8 cellular contexts compared by ENCODE assay signal in the genomic region with DNA sequence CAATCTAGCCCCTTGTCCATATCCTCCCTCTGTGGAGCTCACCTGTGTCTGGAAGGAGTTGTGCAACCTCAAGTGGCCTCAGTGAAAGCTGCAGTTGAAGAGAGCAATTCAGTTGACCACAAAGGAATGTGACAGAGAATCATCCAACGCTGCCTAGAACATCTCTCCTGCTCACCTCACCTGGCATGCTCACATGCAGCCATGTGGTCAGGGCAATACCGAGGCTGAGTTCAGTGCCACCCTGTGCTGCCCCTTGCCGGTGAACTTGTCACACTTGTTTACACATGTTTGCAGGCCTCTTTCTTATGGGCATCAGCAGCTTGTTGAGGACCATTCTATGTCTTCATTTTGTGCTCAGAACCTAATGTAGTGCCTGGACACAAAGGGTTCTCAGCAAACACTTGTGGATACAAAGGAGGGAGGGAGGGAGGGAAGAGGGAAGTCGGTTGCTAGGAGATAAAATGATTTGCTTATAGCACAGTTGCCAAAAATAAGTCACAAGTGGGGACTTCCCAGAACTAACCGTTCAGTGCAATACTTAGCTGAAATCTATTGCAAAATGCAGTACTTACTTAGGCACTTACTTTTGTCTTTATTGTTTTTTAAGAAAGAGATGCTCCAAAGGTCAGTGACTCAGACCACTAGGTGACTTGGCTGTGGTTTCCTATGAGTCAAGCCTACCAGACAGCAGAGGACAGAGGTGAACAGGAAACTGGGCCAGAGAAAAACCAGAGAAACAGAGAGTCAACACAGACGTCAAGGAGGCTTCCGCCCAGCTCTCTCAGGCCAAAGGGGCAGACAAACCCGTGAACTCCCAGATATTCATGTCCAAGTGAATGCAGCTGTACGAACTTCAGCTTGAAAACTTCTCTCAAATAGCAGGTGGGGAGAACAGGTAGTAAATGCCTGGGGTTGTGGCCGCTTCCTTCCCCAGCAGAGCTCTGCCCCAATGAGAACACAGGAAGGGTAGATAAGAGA.
DNase-seq lines count a peak whose midpoint lies in the region; ATAC-seq and TF ChIP-seq lines count a peak whose summit lies in the region.

No MANE protein-coding gene starts in this region.

- no peaks in the 10 kb centered on the region for H3K27me3 ChIP-seq in ACC112 (ENCODE audit: insufficient read depth, low read length)
- no peaks in the 10 kb centered on the region for H3K27me3 ChIP-seq in skeletal muscle satellite cell (ENCODE audit: control insufficient read depth, insufficient read depth, low read length)
- H3K27me3 ChIP-seq in CD4-positive, alpha-beta T cell (ENCODE audit: control insufficient read depth, insufficient read depth, low read length): no peaks in the 10 kb centered on the region

- H3K4me2 ChIP-seq in skeletal muscle satellite cell (ENCODE audit: low read length): peak overlapping the region; percentile 59

- peak; percentile 96 for ATAC-seq in HG02840 (IDR thresholded peaks at IDR 0.05; ENCODE audit: low FRiP score, unreplicated experiment)
- peak; percentile 90 to 91 for ATAC-seq in activated T-cell treated with anti-CD3 and anti-CD28 coated beads, Interleukin-2, amount 50 U/mL, for 72 hours (replicated peaks in 1 of 2)
- ATAC-seq in left cardiac atrium: peak; percentile 83 to 98
- no peak for ATAC-seq in CD4-positive, alpha-beta T cell (ENCODE audit: poor library complexity)

- CTCF ChIA-PET in CD4-positive, alpha-beta T cell (lab: Charles Lee): no interaction called here

- peak overlapping the region; percentile 36 for H3K27ac Mint-ChIP-seq in activated T-cell treated with anti-CD3 and anti-CD28 coated beads, Interleukin-2, amount 50 U/mL, for 72 hours
- no peak overlapping the region for H3K27ac Mint-ChIP-seq in CD4-positive, alpha-beta T cell

- no peak overlapping the region for H2AFZ ChIP-seq in ACC112 (ENCODE audit: low read length, unreplicated experiment)

- H3K36me3 ChIP-seq in ACC112 (ENCODE audit: insufficient read depth, low read length): no peaks in the 10 kb centered on the region
- no peaks in the 10 kb centered on the region for H3K36me3 ChIP-seq in skeletal muscle satellite cell (ENCODE audit: insufficient read depth, low read length)

- DNase-seq in GM13977 (ENCODE audit: low spot score) (peak; percentile 66), NCI-H1417 treated with DMSO at 0.1 percent for 48 hours (lab: John Stamatoyannopoulos, UW) (peak; percentile 0), left cardiac atrium (peak; percentile 84)
- peak; percentile 71 for DNase-seq in activated T-cell treated with anti-CD3 and anti-CD28 coated beads, Interleukin-2, amount 50 U/mL, for 72 hours
- no peak for DNase-seq in CD4-positive, alpha-beta T cell

- H3K9me3 ChIP-seq in skeletal muscle satellite cell (replicated peaks; ENCODE audit: low read length): no peaks in the 10 kb centered on the region
- no peaks in the 10 kb centered on the region for H3K9me3 ChIP-seq in CD4-positive, alpha-beta T cell (ENCODE audit: control insufficient read depth, low read length)

- peak overlapping the region; percentile 70 to 74 for H3K4me3 Mint-ChIP-seq in activated T-cell treated with anti-CD3 and anti-CD28 coated beads, Interleukin-2, amount 50 U/mL, for 72 hours
- no peak overlapping the region for H3K4me3 Mint-ChIP-seq in CD4-positive, alpha-beta T cell

- H3K79me2 ChIP-seq in ACC112 (ENCODE audit: control insufficient read depth, insufficient read depth, low read length, unreplicated experiment): no peaks in the 10 kb centered on the region

- peak overlapping the region; percentile 88 for H3K27ac ChIP-seq in ACC112 (ENCODE audit: low read depth, low read length)
- H3K27ac ChIP-seq in CD4-positive, alpha-beta T cell (ENCODE audit: low read depth, low read length): no peak overlapping the region

- in situ Hi-C loops in GM13977 (cut with MboI; ENCODE audit: low pct_unique_long_range_greater_than_20kb, low sequenced_read_pairs, unreplicated experiment): loop anchor here (25.0 kb wide), 1 partner anchor 384 kb away; no protein-coding TSS in a partner anchor

- peak overlapping the region; percentile 46 for H3K9ac ChIP-seq in skeletal muscle satellite cell (ENCODE audit: low read depth, low read length)

- H3K4me1 ChIP-seq in ACC112 (ENCODE audit: control insufficient read depth, insufficient read depth, low read length, unreplicated experiment) (peaks cover 30% of the 10 kb centered on the region), skeletal muscle satellite cell (ENCODE audit: control insufficient read depth, insufficient read depth, low read length) (peaks cover 22% of the 10 kb centered on the region)

- intact Hi-C loops in left cardiac atrium (cut with DNase I): loop anchor here in 1 of 2 donors (5.0 to 10.0 kb wide), 2 partner anchors 226 to 387 kb away; partner anchors contain the start of gene CTNNB1
- intact Hi-C loops in CD4-positive, alpha-beta T cell (cut with DNase I, micrococcal nuclease): no loop called here

- peaks cover 44% of the 10 kb centered on the region for H3K4me1 Mint-ChIP-seq in activated T-cell treated with anti-CD3 and anti-CD28 coated beads, Interleukin-2, amount 50 U/mL, for 72 hours (ENCODE audit: low read depth)
- peaks cover 4% of the 10 kb centered on the region for H3K4me1 Mint-ChIP-seq in CD4-positive, alpha-beta T cell (ENCODE audit: low read depth)

- peaks cover 4% of the 10 kb centered on the region in 2 donors for H3K36me3 Mint-ChIP-seq in activated T-cell treated with anti-CD3 and anti-CD28 coated beads, Interleukin-2, amount 50 U/mL, for 72 hours (ENCODE audit: insufficient read depth in 2 of 2)
- no peaks in the 10 kb centered on the region for H3K36me3 Mint-ChIP-seq in CD4-positive, alpha-beta T cell (ENCODE audit: low read depth)

- peak; percentile 47 for TF ChIP-seq CTCF in GM13977 (IDR thresholded peaks at IDR 0.05; ENCODE audit: extremely low read depth, insufficient read depth, missing control alignments)
- no peak for TF ChIP-seq CTCF in CD4-positive, alpha-beta T cell (IDR thresholded peaks at IDR 0.05)

- peaks cover 57% of the 10 kb centered on the region for H3K27me3 Mint-ChIP-seq in activated T-cell treated with anti-CD3 and anti-CD28 coated beads, Interleukin-2, amount 50 U/mL, for 72 hours (ENCODE audit: low read depth)
- H3K27me3 Mint-ChIP-seq in CD4-positive, alpha-beta T cell: peaks cover 41% of the 10 kb centered on the region

- POLR2A ChIA-PET in CD4-positive, alpha-beta T cell (lab: Charles Lee): interaction anchor here (0.6 kb wide), 1 partner anchor 95 kb away, joined by 3 read pairs; no protein-coding TSS in a partner anchor

- H3K4me3 ChIP-seq in ACC112 (ENCODE audit: low read depth, low read length) (peak overlapping the region; percentile 41; the same call in 1 of the 2 replicates), skeletal muscle satellite cell (ENCODE audit: low read length) (peak overlapping the region; percentile 26)

- H3K9me3 Mint-ChIP-seq in activated T-cell treated with anti-CD3 and anti-CD28 coated beads, Interleukin-2, amount 50 U/mL, for 72 hours: peaks cover 4% of the 10 kb centered on the region in 2 donors
- no peaks in the 10 kb centered on the region for H3K9me3 Mint-ChIP-seq in CD4-positive, alpha-beta T cell

Comparison
In these comparisons a context has a peak if more than half of its experiments do, and no peak if none do; other contexts are left out.
1. DNase-seq: peak in GM13977 (single experiment), NCI-H1417 treated with DMSO at 0.1 percent for 48 hours (single experiment), activated T-cell treated with anti-CD3 and anti-CD28 coated beads, Interleukin-2, amount 50 U/mL, for 72 hours (2 of 2) and left cardiac atrium (single experiment); none in CD4-positive, alpha-beta T cell (0 of 10).